12 cellular contexts compared by ENCODE assay signal in the genomic region with DNA sequence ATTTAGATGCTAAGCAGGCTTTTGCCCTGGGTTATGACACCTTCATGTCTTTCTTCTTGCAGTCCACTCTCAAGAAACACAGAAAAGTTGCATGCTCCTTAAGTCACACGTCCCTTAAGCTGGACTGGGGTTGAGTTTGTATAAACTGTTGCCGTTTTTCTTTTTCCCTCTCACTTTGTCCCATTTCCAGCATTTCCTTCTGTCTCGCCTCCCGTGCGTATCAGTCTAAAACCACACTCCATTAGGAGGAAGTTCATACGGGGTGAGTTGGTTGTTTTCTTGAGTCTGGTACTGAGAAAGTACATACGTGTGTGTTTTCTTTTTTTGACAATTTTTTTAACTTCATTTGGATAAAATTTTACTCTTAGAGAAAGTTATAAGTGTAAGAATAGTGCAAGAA. TPM values are rescaled to one million over a fixed set of nuclear protein-coding genes. Genes with fewer than 3 reads are reported as not detected.
A peak's percentile ranks its signal among the peaks of the same experiment; 100 is the strongest.
DNase-seq lines count a peak whose midpoint lies in the region; ATAC-seq, FAIRE-seq and TF ChIP-seq lines count a peak whose summit lies in the region.
"Had no signal": no experiment of that assay in that cellular context is flagged by ENCODE, and none has a peak within 500 bp of the region (broad histone marks: within the 10 kb centered on the region; RNA-seq: fewer than 3 reads in every experiment).

No MANE protein-coding gene starts in this region.

- WGBS in right cardiac atrium: 31% methylated on average over 7 of the region's 7 CpGs
- 18 to 40% (median 38%) methylated on average over 7 of the region's 7 CpGs for WGBS in stomach, 5 donors

- no peaks in the 10 kb centered on the region for H3K36me3 ChIP-seq in astrocyte (ENCODE audit: insufficient read depth, low read length)
- H3K36me3 ChIP-seq in stomach: peaks cover 0 to 23% (median 17%) of the 10 kb centered on the region in 4 donors

- intact Hi-C loops in right cardiac atrium (cut with DNase I) (loop anchor here in 1 of 4 donors (10.0 kb wide), 1 partner anchor 329 kb away; the partner anchor contains the start of gene SIPA1L2), stomach (cut with DNase I; ENCODE audit: low total_unique reads) (no loop called here)

- DNase-seq in KBM-7 (peak; percentile 80), astrocyte (ENCODE audit: low read depth) (peak; percentile 36), right cardiac atrium (no peak), stomach (no peak), amygdala (lab: John Stamatoyannopoulos, UW) (no peak)
- no peak for DNase-seq in activated naive CD4-positive, alpha-beta T cell treated with anti-CD3 and anti-CD28 coated beads, Interleukin-2, amount 50 U/mL, for 16 hours
- DNase-seq: DMS 273 treated with DMSO at 0.1 percent for 48 hours, NCI-H2029 had no signal

- no peak for TF ChIP-seq EP300 in stomach (IDR thresholded peaks at IDR 0.05)

- H4K20me1 ChIP-seq in astrocyte (ENCODE audit: insufficient read depth, low read length): no peaks in the 10 kb centered on the region

- H3K9me3 ChIP-seq in astrocyte (ENCODE audit: insufficient read depth, low read depth, low read length): no peaks in the 10 kb centered on the region
- no peaks in the 10 kb centered on the region for H3K9me3 ChIP-seq in right cardiac atrium (ENCODE audit: control insufficient read depth, low read length)
- H3K9me3 ChIP-seq in stomach: peaks cover 0 to 2% (median under 1%) of the 10 kb centered on the region in 4 donors

- H3K9me3 Mint-ChIP-seq in astrocyte (ENCODE audit: unreplicated experiment): peaks cover 3% of the 10 kb centered on the region

- no peak overlapping the region for H3K4me3 ChIP-seq in astrocyte (ENCODE audit: insufficient read depth, low read depth, low read length)
- peak overlapping the region; percentile 31 for H3K4me3 ChIP-seq in right cardiac atrium (ENCODE audit: low read length)
- H3K4me3 ChIP-seq in stomach: peak overlapping the region in 1 of 4 donors; percentile 3

- H3K4me2 ChIP-seq in astrocyte (ENCODE audit: low read length): peak overlapping the region; percentile 43

- H3K9ac ChIP-seq in astrocyte (ENCODE audit: low read length): no peak overlapping the region

- peaks cover 13% of the 10 kb centered on the region for H3K4me1 Mint-ChIP-seq in astrocyte (ENCODE audit: low read depth, unreplicated experiment)

- peak overlapping the region; percentile 2 for H3K27ac Mint-ChIP-seq in astrocyte (ENCODE audit: unreplicated experiment)

- H3K27ac ChIP-seq in astrocyte (ENCODE audit: low read depth, low read length): no peak overlapping the region
- peak overlapping the region; percentile 51 for H3K27ac ChIP-seq in right cardiac atrium (ENCODE audit: low read length)
- H3K27ac ChIP-seq in stomach: peak overlapping the region in 4 of 5 donors; percentile 18 to 69 (median 45)
- H3K27ac ChIP-seq: VCaP had no signal

- no peaks in the 10 kb centered on the region for H3K27me3 ChIP-seq in astrocyte (ENCODE audit: insufficient read depth, low read length)
- H3K27me3 ChIP-seq in right cardiac atrium (ENCODE audit: control insufficient read depth, insufficient read depth): no peaks in the 10 kb centered on the region
- H3K27me3 ChIP-seq in stomach: no peaks in the 10 kb centered on the region

- ATAC-seq in right cardiac atrium: peak in 1 of 2 donors; percentile 54
- ATAC-seq in GM18858 (IDR thresholded peaks at IDR 0.05; ENCODE audit: unreplicated experiment): no peak
- ATAC-seq in GM21447 (IDR thresholded peaks at IDR 0.05; ENCODE audit: unreplicated experiment): no peak

- TF ChIP-seq CTCF in astrocyte (IDR thresholded peaks at IDR 0.05; ENCODE audit: insufficient read depth, low read depth, low read length): no peak
- TF ChIP-seq CTCF in stomach (IDR thresholded peaks at IDR 0.05): no peak

- no peaks in the 10 kb centered on the region for H3K27me3 Mint-ChIP-seq in astrocyte (ENCODE audit: low read depth, unreplicated experiment)

- H3K79me2 ChIP-seq in astrocyte (ENCODE audit: insufficient read depth, low read length): peaks cover 3% of the 10 kb centered on the region

- no peak for TF ChIP-seq POLR2A in stomach (IDR thresholded peaks at IDR 0.05)

- peaks cover 18% of the 10 kb centered on the region for H3K36me3 Mint-ChIP-seq in astrocyte (ENCODE audit: low read depth, unreplicated experiment)

- FAIRE-seq in astrocyte (lab: Jason Lieb, UNC): no peak
- FAIRE-seq: GM12892 had no signal

- no peak overlapping the region for H2AFZ ChIP-seq in astrocyte (ENCODE audit: low read depth, low read length)

- in situ Hi-C loops in KBM-7 (cut with MboI; ENCODE audit: low pct_unique_long_range_greater_than_20kb, low sequenced_read_pairs): no loop called here

- H3K4me3 Mint-ChIP-seq in astrocyte (ENCODE audit: unreplicated experiment): no peak overlapping the region

- H3K4me1 ChIP-seq in astrocyte (ENCODE audit: insufficient read depth, low read length): peaks cover 8% of the 10 kb centered on the region
- peaks cover 5% of the 10 kb centered on the region for H3K4me1 ChIP-seq in right cardiac atrium (ENCODE audit: control insufficient read depth, insufficient read depth, low read length)
- H3K4me1 ChIP-seq in stomach: peaks cover 5 to 51% (median 29%) of the 10 kb centered on the region in 4 donors

RNA-seq across cellular contexts. Expression of gene NTPCR, which starts 13.0 kb away (rescaled TPM):
- total RNA-seq in astrocyte (41.5 and 54.5 TPM in 2 replicates), right cardiac atrium (10 to 100 TPM; 55.7 to 67.5 (median 56.8) TPM), stomach (10 to 100 TPM; 14.9 to 46.3 (median 24.6) TPM)
- polyA plus RNA-seq in right cardiac atrium (114 TPM), stomach (10 to 100 TPM; 43.5 to 56.3 (median 51.8) TPM)

Comparison
In these comparisons a context has a peak if more than half of its experiments do, and no peak if none do; other contexts are left out.
1. DNase-seq: peak in KBM-7 (single experiment) and astrocyte (single experiment); none in right cardiac atrium (0 of 3), stomach (single experiment), amygdala (0 of 56) and activated naive CD4-positive, alpha-beta T cell treated with anti-CD3 and anti-CD28 coated beads, Interleukin-2, amount 50 U/mL, for 16 hours (single experiment).